ENCODE assay signal across 1 cellular context in the genomic region with DNA sequence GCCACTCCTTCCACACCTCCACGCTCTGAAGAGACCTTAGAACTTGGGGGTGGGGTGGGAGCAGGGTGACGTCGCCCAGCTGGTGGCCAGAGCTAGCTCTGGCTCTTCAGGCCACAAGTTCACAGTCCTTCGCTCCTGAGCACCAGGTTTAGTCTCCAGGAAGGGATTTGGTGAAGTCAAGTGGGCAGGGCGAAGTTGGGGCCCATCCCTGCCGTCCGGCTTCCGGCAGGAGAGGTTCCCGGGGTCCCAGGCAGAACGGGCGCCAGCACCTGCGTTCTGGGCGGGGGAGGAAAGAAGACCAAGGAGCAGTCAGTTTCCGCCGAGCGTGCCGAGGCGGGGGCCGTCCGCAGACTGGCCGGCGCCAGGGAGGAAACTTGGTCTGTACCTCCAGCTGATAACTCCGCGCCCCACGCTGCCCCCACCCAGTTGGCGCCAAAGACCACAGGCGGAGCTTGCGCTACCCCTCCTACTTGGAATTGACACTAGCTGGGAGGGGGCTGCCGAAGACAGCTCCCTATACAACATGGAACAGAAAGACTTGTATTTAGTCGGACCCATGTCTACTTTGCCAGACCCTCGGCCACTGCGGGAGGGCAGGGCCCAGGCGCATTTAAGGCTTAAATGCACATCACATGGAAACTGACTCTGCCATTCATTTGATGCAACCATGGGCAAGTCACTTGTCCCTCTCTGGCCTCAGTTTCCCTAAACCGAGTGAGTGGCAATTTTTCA.
TF ChIP-seq lines count a peak whose summit lies in the region.

No MANE protein-coding gene starts in this region.

TF ChIP-seq in K562, 482 proteins besides CTCF, POLR2A, EP300 and RAD21 (continued from another document and continues in another):
- TF ChIP-seq POLR2B (IDR thresholded peaks at IDR 0.05; ENCODE audit: low read depth, partially characterized antibody) (peak; percentile 42), LCOR (CRISPR knock-in tag; IDR thresholded peaks at IDR 0.05) (0 out of 2 replicates have a peak, but pooled peaks have one; percentile 15), ZNF282 (CRISPR knock-in tag; IDR thresholded peaks at IDR 0.05) (no peak), E2F3 (CRISPR knock-in tag; IDR thresholded peaks at IDR 0.05) (peak; percentile 94), PTRF (tag; IDR thresholded peaks at IDR 0.05) (no peak), SLC30A9 (CRISPR knock-in tag; IDR thresholded peaks at IDR 0.05) (no peak), KLF16 (IDR thresholded peaks at IDR 0.05) (peak; percentile 85), ZNF764 (CRISPR knock-in tag; IDR thresholded peaks at IDR 0.05; ENCODE audit: low read depth) (no peak), ESRRA (IDR thresholded peaks at IDR 0.05; ENCODE audit: borderline replicate concordance, low read depth) (peak; percentile 80; the same call in 1 of the 2 replicates), ZNF589 (CRISPR knock-in tag; IDR thresholded peaks at IDR 0.05; ENCODE audit: low read depth) (no peak), MTA1 (IDR thresholded peaks at IDR 0.05; ENCODE audit: borderline replicate concordance) (no peak), FOXJ3 (CRISPR knock-in tag; IDR thresholded peaks at IDR 0.05) (no peak), FOXJ2 (tag; IDR thresholded peaks at IDR 0.05) (no peak), MAFF (IDR thresholded peaks at IDR 0.05; ENCODE audit: low read length) (no peak), ZNF444 (CRISPR knock-in tag; IDR thresholded peaks at IDR 0.05) (no peak), NFRKB (IDR thresholded peaks at IDR 0.05; ENCODE audit: low read depth) (no peak), ZFP36 (IDR thresholded peaks at IDR 0.05; ENCODE audit: low read depth, low read length, partially characterized antibody) (peak; percentile 3), ZNF778 (CRISPR knock-in tag; IDR thresholded peaks at IDR 0.05) (no peak), BRF1 (IDR thresholded peaks at IDR 0.05; ENCODE audit: borderline replicate concordance, extremely low read depth, insufficient read length) (no peak), SMARCB1 (IDR thresholded peaks at IDR 0.05; ENCODE audit: insufficient read length, low read depth) (no peak), MYBL2 (IDR thresholded peaks at IDR 0.05; ENCODE audit: low read depth) (no peak), MYBL2 (CRISPR knock-in tag; IDR thresholded peaks at IDR 0.05; ENCODE audit: borderline replicate concordance) (no peak), ZNF23 (CRISPR knock-in tag; IDR thresholded peaks at IDR 0.05) (no peak), CEBPG (CRISPR knock-in tag; IDR thresholded peaks at IDR 0.05) (peak; percentile 61), CEBPG (tag; conservative IDR thresholded peaks at IDR 0.05 in 1 of 2, IDR thresholded peaks at IDR 0.05 in 1 of 2) (no peak), PHF8 (IDR thresholded peaks at IDR 0.05; ENCODE audit: borderline replicate concordance, low read length) (peak; percentile 43; the same call in 1 of the 2 replicates), NR2C1 (IDR thresholded peaks at IDR 0.05) (no peak), NR2C1 (tag; IDR thresholded peaks at IDR 0.05) (no peak), SRF (CRISPR knock-in tag; IDR thresholded peaks at IDR 0.05) (peak in 1 of 2 experiments; percentile 85; a peak in 2 of 4 replicates), HDAC2 (IDR thresholded peaks at IDR 0.05) (no peak), ZNF175 (CRISPR knock-in tag; IDR thresholded peaks at IDR 0.05; ENCODE audit: low read depth) (no peak), MXI1 (IDR thresholded peaks at IDR 0.05; ENCODE audit: low read depth, low read length) (peak; percentile 37; the same call in 1 of the 2 replicates), RFX1 (IDR thresholded peaks at IDR 0.05) (no peak), PRMT5 (CRISPR knock-in tag; IDR thresholded peaks at IDR 0.05) (no peak), TBP (optimal IDR thresholded peaks at IDR 0.05; ENCODE audit: low read depth, low read length) (peak; percentile 71), TEAD1 (CRISPR knock-in tag; IDR thresholded peaks at IDR 0.05) (0 out of 4 replicates have a peak, but pooled peaks of 1 of the 2 experiments have one; percentile 26), ZNF140 (CRISPR knock-in tag; IDR thresholded peaks at IDR 0.05) (no peak), ATF7 (IDR thresholded peaks at IDR 0.05) (peak; percentile 94), ZNF174 (CRISPR knock-in tag; IDR thresholded peaks at IDR 0.05) (no peak), ARID2 (IDR thresholded peaks at IDR 0.05) (no peak), CXXC5 (CRISPR knock-in tag; IDR thresholded peaks at IDR 0.05) (peak; percentile 91), FOXA1 (IDR thresholded peaks at IDR 0.05; ENCODE audit: borderline replicate concordance) (no peak), PTTG1 (tag; IDR thresholded peaks at IDR 0.05; ENCODE audit: low read depth) (no peak), TAF1 (IDR thresholded peaks at IDR 0.05; ENCODE audit: control insufficient read depth, extremely low read depth, insufficient read depth, low read length, severe bottlenecking) (peak; percentile 48), BRD4 (IDR thresholded peaks at IDR 0.05) (no peak; the same call in 1 of the 2 replicates), KDM5B (IDR thresholded peaks at IDR 0.05; ENCODE audit: insufficient replicate concordance, low read depth, low read length) (no peak), TCF7L2 (IDR thresholded peaks at IDR 0.05; ENCODE audit: low read depth, low read length) (peak; percentile 50), NCOA4 (IDR thresholded peaks at IDR 0.05; ENCODE audit: partially characterized antibody) (no peak), ZNF239 (CRISPR knock-in tag; IDR thresholded peaks at IDR 0.05) (no peak), ZNF121 (CRISPR knock-in tag; conservative IDR thresholded peaks at IDR 0.05) (no peak), ZNF785 (CRISPR knock-in tag; IDR thresholded peaks at IDR 0.05) (no peak), CCAR2 (IDR thresholded peaks at IDR 0.05; ENCODE audit: low read depth, low read length) (no peak)
- TF ChIP-seq, protein P1, sequence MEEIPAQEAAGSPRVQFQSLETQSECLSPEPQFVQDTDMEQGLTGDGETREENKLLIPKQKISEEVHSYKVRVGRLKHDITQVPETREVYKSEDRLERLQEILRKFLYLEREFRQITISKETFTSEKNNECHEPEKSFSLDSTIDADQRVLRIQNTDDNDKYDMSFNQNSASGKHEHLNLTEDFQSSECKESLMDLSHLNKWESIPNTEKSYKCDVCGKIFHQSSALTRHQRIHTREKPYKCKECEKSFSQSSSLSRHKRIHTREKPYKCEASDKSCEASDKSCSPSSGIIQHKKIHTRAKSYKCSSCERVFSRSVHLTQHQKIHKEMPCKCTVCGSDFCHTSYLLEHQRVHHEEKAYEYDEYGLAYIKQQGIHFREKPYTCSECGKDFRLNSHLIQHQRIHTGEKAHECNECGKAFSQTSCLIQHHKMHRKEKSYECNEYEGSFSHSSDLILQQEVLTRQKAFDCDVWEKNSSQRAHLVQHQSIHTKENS (CRISPR knock-in tag; IDR thresholded peaks at IDR 0.05) = no peak
- TF ChIP-seq, protein P2, sequence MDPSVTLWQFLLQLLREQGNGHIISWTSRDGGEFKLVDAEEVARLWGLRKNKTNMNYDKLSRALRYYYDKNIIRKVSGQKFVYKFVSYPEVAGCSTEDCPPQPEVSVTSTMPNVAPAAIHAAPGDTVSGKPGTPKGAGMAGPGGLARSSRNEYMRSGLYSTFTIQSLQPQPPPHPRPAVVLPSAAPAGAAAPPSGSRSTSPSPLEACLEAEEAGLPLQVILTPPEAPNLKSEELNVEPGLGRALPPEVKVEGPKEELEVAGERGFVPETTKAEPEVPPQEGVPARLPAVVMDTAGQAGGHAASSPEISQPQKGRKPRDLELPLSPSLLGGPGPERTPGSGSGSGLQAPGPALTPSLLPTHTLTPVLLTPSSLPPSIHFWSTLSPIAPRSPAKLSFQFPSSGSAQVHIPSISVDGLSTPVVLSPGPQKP (CRISPR knock-in tag; IDR thresholded peaks at IDR 0.05) = no peak
- TF ChIP-seq, protein P3, sequence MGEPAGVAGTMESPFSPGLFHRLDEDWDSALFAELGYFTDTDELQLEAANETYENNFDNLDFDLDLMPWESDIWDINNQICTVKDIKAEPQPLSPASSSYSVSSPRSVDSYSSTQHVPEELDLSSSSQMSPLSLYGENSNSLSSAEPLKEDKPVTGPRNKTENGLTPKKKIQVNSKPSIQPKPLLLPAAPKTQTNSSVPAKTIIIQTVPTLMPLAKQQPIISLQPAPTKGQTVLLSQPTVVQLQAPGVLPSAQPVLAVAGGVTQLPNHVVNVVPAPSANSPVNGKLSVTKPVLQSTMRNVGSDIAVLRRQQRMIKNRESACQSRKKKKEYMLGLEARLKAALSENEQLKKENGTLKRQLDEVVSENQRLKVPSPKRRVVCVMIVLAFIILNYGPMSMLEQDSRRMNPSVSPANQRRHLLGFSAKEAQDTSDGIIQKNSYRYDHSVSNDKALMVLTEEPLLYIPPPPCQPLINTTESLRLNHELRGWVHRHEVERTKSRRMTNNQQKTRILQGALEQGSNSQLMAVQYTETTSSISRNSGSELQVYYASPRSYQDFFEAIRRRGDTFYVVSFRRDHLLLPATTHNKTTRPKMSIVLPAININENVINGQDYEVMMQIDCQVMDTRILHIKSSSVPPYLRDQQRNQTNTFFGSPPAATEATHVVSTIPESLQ (CRISPR knock-in tag; IDR thresholded peaks at IDR 0.05) = peak; percentile 88; the same call in 1 of the 2 replicates
- TF ChIP-seq, protein P4, sequence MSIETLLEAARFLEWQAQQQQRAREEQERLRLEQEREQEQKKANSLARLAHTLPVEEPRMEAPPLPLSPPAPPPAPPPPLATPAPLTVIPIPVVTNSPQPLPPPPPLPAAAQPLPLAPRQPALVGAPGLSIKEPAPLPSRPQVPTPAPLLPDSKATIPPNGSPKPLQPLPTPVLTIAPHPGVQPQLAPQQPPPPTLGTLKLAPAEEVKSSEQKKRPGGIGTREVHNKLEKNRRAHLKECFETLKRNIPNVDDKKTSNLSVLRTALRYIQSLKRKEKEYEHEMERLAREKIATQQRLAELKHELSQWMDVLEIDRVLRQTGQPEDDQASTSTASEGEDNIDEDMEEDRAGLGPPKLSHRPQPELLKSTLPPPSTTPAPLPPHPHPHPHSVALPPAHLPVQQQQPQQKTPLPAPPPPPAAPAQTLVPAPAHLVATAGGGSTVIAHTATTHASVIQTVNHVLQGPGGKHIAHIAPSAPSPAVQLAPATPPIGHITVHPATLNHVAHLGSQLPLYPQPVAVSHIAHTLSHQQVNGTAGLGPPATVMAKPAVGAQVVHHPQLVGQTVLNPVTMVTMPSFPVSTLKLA (conservative IDR thresholded peaks at IDR 0.05) = peak; percentile 85 to 92
- TF ChIP-seq, protein P5, sequence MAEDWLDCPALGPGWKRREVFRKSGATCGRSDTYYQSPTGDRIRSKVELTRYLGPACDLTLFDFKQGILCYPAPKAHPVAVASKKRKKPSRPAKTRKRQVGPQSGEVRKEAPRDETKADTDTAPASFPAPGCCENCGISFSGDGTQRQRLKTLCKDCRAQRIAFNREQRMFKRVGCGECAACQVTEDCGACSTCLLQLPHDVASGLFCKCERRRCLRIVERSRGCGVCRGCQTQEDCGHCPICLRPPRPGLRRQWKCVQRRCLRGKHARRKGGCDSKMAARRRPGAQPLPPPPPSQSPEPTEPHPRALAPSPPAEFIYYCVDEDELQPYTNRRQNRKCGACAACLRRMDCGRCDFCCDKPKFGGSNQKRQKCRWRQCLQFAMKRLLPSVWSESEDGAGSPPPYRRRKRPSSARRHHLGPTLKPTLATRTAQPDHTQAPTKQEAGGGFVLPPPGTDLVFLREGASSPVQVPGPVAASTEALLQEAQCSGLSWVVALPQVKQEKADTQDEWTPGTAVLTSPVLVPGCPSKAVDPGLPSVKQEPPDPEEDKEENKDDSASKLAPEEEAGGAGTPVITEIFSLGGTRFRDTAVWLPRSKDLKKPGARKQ (CRISPR knock-in tag; IDR thresholded peaks at IDR 0.05) = no peak
- TF ChIP-seq, protein P6, sequence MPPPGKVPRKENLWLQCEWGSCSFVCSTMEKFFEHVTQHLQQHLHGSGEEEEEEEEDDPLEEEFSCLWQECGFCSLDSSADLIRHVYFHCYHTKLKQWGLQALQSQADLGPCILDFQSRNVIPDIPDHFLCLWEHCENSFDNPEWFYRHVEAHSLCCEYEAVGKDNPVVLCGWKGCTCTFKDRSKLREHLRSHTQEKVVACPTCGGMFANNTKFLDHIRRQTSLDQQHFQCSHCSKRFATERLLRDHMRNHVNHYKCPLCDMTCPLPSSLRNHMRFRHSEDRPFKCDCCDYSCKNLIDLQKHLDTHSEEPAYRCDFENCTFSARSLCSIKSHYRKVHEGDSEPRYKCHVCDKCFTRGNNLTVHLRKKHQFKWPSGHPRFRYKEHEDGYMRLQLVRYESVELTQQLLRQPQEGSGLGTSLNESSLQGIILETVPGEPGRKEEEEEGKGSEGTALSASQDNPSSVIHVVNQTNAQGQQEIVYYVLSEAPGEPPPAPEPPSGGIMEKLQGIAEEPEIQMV (tag; conservative IDR thresholded peaks at IDR 0.05; ENCODE audit: low read depth) = peak; percentile 87
- TF ChIP-seq, protein P7, sequence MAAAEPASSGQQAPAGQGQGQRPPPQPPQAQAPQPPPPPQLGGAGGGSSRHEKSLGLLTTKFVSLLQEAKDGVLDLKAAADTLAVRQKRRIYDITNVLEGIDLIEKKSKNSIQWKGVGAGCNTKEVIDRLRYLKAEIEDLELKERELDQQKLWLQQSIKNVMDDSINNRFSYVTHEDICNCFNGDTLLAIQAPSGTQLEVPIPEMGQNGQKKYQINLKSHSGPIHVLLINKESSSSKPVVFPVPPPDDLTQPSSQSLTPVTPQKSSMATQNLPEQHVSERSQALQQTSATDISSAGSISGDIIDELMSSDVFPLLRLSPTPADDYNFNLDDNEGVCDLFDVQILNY (CRISPR knock-in tag; IDR thresholded peaks at IDR 0.05) = 0 out of 2 replicates have a peak, but pooled peaks have one; percentile 71
- TF ChIP-seq, protein P8, sequence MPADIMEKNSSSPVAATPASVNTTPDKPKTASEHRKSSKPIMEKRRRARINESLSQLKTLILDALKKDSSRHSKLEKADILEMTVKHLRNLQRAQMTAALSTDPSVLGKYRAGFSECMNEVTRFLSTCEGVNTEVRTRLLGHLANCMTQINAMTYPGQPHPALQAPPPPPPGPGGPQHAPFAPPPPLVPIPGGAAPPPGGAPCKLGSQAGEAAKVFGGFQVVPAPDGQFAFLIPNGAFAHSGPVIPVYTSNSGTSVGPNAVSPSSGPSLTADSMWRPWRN (IDR thresholded peaks at IDR 0.05; ENCODE audit: low read depth) = peak; percentile 91
- TF ChIP-seq, protein P9, sequence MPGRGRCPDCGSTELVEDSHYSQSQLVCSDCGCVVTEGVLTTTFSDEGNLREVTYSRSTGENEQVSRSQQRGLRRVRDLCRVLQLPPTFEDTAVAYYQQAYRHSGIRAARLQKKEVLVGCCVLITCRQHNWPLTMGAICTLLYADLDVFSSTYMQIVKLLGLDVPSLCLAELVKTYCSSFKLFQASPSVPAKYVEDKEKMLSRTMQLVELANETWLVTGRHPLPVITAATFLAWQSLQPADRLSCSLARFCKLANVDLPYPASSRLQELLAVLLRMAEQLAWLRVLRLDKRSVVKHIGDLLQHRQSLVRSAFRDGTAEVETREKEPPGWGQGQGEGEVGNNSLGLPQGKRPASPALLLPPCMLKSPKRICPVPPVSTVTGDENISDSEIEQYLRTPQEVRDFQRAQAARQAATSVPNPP (IDR thresholded peaks at IDR 0.05; ENCODE audit: borderline replicate concordance, insufficient read depth, insufficient read length) = no peak
- TF ChIP-seq, protein P10, sequence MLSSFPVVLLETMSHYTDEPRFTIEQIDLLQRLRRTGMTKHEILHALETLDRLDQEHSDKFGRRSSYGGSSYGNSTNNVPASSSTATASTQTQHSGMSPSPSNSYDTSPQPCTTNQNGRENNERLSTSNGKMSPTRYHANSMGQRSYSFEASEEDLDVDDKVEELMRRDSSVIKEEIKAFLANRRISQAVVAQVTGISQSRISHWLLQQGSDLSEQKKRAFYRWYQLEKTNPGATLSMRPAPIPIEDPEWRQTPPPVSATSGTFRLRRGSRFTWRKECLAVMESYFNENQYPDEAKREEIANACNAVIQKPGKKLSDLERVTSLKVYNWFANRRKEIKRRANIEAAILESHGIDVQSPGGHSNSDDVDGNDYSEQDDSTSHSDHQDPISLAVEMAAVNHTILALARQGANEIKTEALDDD (IDR thresholded peaks at IDR 0.05) = peak; percentile 52; the same call in 1 of the 2 replicates
